ENCODE assay signal across 8 cellular contexts in genomic region chrX:48631376-48632090, GRCh38. TPM values are rescaled to one million over a fixed set of nuclear protein-coding genes. Genes with fewer than 3 reads are reported as not detected.
DNase-seq lines count a peak whose midpoint lies in the region; ATAC-seq and TF ChIP-seq lines count a peak whose summit lies in the region.

No MANE protein-coding gene starts in this region.

- ATAC-seq in GM23338 (peak; percentile 99), T-helper 17 cell (peak; percentile 75), GM21381 (IDR thresholded peaks at IDR 0.05; ENCODE audit: unreplicated experiment) (no peak)

- H3K4me3 Mint-ChIP-seq in GM23338 (no peak overlapping the region), T-helper 17 cell (peak overlapping the region; percentile 55)

- no peaks in the 10 kb centered on the region for H3K36me3 ChIP-seq in GM23338 (ENCODE audit: insufficient read depth)
- no peaks in the 10 kb centered on the region for H3K36me3 ChIP-seq in left ventricle myocardium inferior

- peaks cover 1% of the 10 kb centered on the region for H3K27me3 Mint-ChIP-seq in GM23338 (ENCODE audit: insufficient read depth, low read depth, poor library complexity)
- H3K27me3 Mint-ChIP-seq in T-helper 17 cell = no peaks in the 10 kb centered on the region

- H3K4me3 ChIP-seq in GM23338 (no peak overlapping the region), left ventricle myocardium inferior (peak overlapping the region; percentile 25)

- no peaks in the 10 kb centered on the region for H4K20me1 ChIP-seq in GM23338 (replicated peaks; ENCODE audit: insufficient read depth)

- H3K36me3 Mint-ChIP-seq in GM23338 (ENCODE audit: low read depth) (no peaks in the 10 kb centered on the region), T-helper 17 cell (ENCODE audit: low read depth) (no peaks in the 10 kb centered on the region)

- H3K27me3 ChIP-seq in GM23338 (ENCODE audit: insufficient read depth) (no peaks in the 10 kb centered on the region), left ventricle myocardium inferior (ENCODE audit: low read depth) (no peaks in the 10 kb centered on the region)

- H3K79me2 ChIP-seq in GM23338 (replicated peaks; ENCODE audit: insufficient read depth) = no peaks in the 10 kb centered on the region

- H3K27ac Mint-ChIP-seq in GM23338 (no peak overlapping the region), T-helper 17 cell (peak overlapping the region; percentile 24)

- no peaks in the 10 kb centered on the region for H3K9me3 Mint-ChIP-seq in GM23338

- H2AFZ ChIP-seq in GM23338 = no peak overlapping the region

- H3K4me1 ChIP-seq in GM23338 (ENCODE audit: insufficient read depth) = no peaks in the 10 kb centered on the region
- H3K4me1 ChIP-seq in left ventricle myocardium inferior = peaks cover 5% of the 10 kb centered on the region

- H3F3A ChIP-seq in GM23338 (replicated peaks; ENCODE audit: low read depth) = no peaks in the 10 kb centered on the region

- no peaks in the 10 kb centered on the region for H3K9me2 ChIP-seq in GM23338 (ENCODE audit: insufficient read depth)

- H3K4me2 ChIP-seq in GM23338 = no peak overlapping the region

- intact Hi-C loops in left ventricle myocardium inferior (cut with micrococcal nuclease) = no loop called here

- DNase-seq in DMS 273 treated with DMSO at 0.1 percent for 48 hours (lab: John Stamatoyannopoulos, UW) = peak; percentile 80
- DNase-seq in GM23338 (ENCODE audit: low spot score) = peak; percentile 89
- DNase-seq in NCI-H1105 (lab: John Stamatoyannopoulos, UW) = peak; percentile 64
- peak; percentile 11 to 35 (median 22) for DNase-seq in T-helper 17 cell
- peak; percentile 55 for DNase-seq in left ventricle myocardium inferior
- DNase-seq in retina = peak; percentile 80

- TF ChIP-seq CTCF in GM23338 (conservative IDR thresholded peaks at IDR 0.05; ENCODE audit: low read depth in 2 of 2) (peak; percentile 55 to 73), left ventricle myocardium inferior (IDR thresholded peaks at IDR 0.05; ENCODE audit: borderline replicate concordance) (peak; percentile 56)

- no peaks in the 10 kb centered on the region for H3K4me1 Mint-ChIP-seq in GM23338
- H3K4me1 Mint-ChIP-seq in T-helper 17 cell = peaks cover 4% of the 10 kb centered on the region

- H3K27ac ChIP-seq in GM23338 (ENCODE audit: low read depth) (no peak overlapping the region), angular gyrus (ENCODE audit: low read depth, low read length) (peak overlapping the region; percentile 66), left ventricle myocardium inferior (replicated peaks) (peak overlapping the region; percentile 42)

- no peaks in the 10 kb centered on the region for H3K9me3 ChIP-seq in T-helper 17 cell (ENCODE audit: control insufficient read depth, low read length, poor library complexity, severe bottlenecking)
- H3K9me3 ChIP-seq in left ventricle myocardium inferior (replicated peaks) = no peaks in the 10 kb centered on the region

TF ChIP-seq in GM23338, 12 proteins besides CTCF, POLR2A, EP300 and RAD21:
- no peak for TF ChIP-seq EZH2 (IDR thresholded peaks at IDR 0.05; ENCODE audit: low read depth, unreplicated experiment)
- TF ChIP-seq STAT1 (IDR thresholded peaks at IDR 0.05; ENCODE audit: unreplicated experiment) = no peak
- no peak for TF ChIP-seq ZNF462 (CRISPR knock-in tag; IDR thresholded peaks at IDR 0.05)
- no peak for TF ChIP-seq JUNB (IDR thresholded peaks at IDR 0.05; ENCODE audit: unreplicated experiment)
- TF ChIP-seq EZH2phosphoT487 (IDR thresholded peaks at IDR 0.05; ENCODE audit: unreplicated experiment) = no peak
- TF ChIP-seq CREB1 (CRISPR knock-in tag; IDR thresholded peaks at IDR 0.05; ENCODE audit: low read depth) = no peak
- TF ChIP-seq NANOG (IDR thresholded peaks at IDR 0.05; ENCODE audit: borderline replicate concordance) = no peak
TF ChIP-seq in GM23338: peak in this region for 0.

RNA-seq across cellular contexts. Expression of gene WDR13, which starts 34.2 kb away (rescaled TPM):
- 24.2 and 34.9 TPM in 2 replicates for total RNA-seq in GM23338 (2014; rRNA removed; shearing (Covaris generic))
- 19.3 and 24.9 TPM in 2 replicates for polyA plus RNA-seq in GM23338 (2016; fragmentation: Nextera tagmentation; extraction: Ambion mirVana)
- 10 to 100 TPM; 49.1 to 53.3 TPM for total RNA-seq in T-helper 17 cell
- total RNA-seq in left ventricle myocardium inferior = 137 TPM

RNA-seq across cellular contexts. Expression of gene WAS, which starts 52.1 kb away (rescaled TPM):
- total RNA-seq in GM23338 (2014; rRNA removed; shearing (Covaris generic)) = 0.12 and 0.56 TPM in 2 replicates
- 0.12 and 0.32 TPM in 2 replicates for polyA plus RNA-seq in GM23338 (2016; fragmentation: Nextera tagmentation; extraction: Ambion mirVana)
- 100 to 1,000 TPM in 1 of 2 donors, 10 to 100 TPM in 1; 86.0 to 105 TPM for total RNA-seq in T-helper 17 cell
- 2.3 TPM for total RNA-seq in left ventricle myocardium inferior

RNA-seq across cellular contexts. Expression of gene RBM3, which starts 57.2 kb away (rescaled TPM):
- 103 and 114 TPM in 2 replicates for total RNA-seq in GM23338 (2014; rRNA removed; shearing (Covaris generic))
- polyA plus RNA-seq in GM23338 (2016; fragmentation: Nextera tagmentation; extraction: Ambion mirVana) = 71.8 and 77.5 TPM in 2 replicates
- total RNA-seq in T-helper 17 cell = 100 to 1,000 TPM; 319 to 380 TPM
- 121 TPM for total RNA-seq in left ventricle myocardium inferior

Comparison
In these comparisons a context has a peak if more than half of its experiments do, and no peak if none do; other contexts are left out.
1. DNase-seq: peak in every context shown above with its lines; median percentile 89 in GM23338; 80 in DMS 273 treated with DMSO at 0.1 percent for 48 hours; 80 in retina; 64 in NCI-H1105; 55 in left ventricle myocardium inferior; 22 in T-helper 17 cell.
2. RNA of gene WAS, which starts 52.1 kb away (total RNA-seq): 86.0 to 105 TPM in T-helper 17 cell; 2.3 TPM in left ventricle myocardium inferior (single experiment) and 0.12 to 0.56 TPM in GM23338; every median in the first group is over 10 times any median in the second.